8 cellular contexts compared by ENCODE assay signal in genomic region chr7:94003446-94004023, GRCh38. TPM values are rescaled to one million over a fixed set of nuclear protein-coding genes. Genes with fewer than 3 reads are reported as not detected.
DNase-seq lines count a peak whose midpoint lies in the region; ATAC-seq and TF ChIP-seq lines count a peak whose summit lies in the region.

No MANE protein-coding gene starts in this region.

- H3K27me3 ChIP-seq in CD4-positive, CD25-positive, alpha-beta regulatory T cell (ENCODE audit: control insufficient read depth, insufficient read depth, low read length): peaks cover 4% of the 10 kb centered on the region
- H3K27me3 ChIP-seq in SJSA1 (replicated peaks): peaks cover 6% of the 10 kb centered on the region; the same call in 1 of the 2 replicates

- no peak for TF ChIP-seq CTCF in epithelial cell of proximal tubule (conservative IDR thresholded peaks at IDR 0.05; ENCODE audit: low read depth, low read length)
- TF ChIP-seq CTCF in nephron (IDR thresholded peaks at IDR 0.05; ENCODE audit: unreplicated experiment in 3 of 3): no peak

- H3K9me3 ChIP-seq in CD4-positive, CD25-positive, alpha-beta regulatory T cell (ENCODE audit: control insufficient read depth in 2 of 2, low read length in 2 of 2): no peaks in the 10 kb centered on the region
- H3K9me3 ChIP-seq in SJSA1 (replicated peaks): no peaks in the 10 kb centered on the region

- peak overlapping the region; percentile 88 for H3K27ac ChIP-seq in CD4-positive, CD25-positive, alpha-beta regulatory T cell (ENCODE audit: insufficient read depth, low read length, poor library complexity, severe bottlenecking)
- peak overlapping the region; percentile 64 for H3K27ac ChIP-seq in SJSA1

- peaks cover 27 to 53% (median 36%) of the 10 kb centered on the region in 4 donors for H3K4me1 Mint-ChIP-seq in CD4-positive, CD25-positive, alpha-beta regulatory T cell
- H3K4me1 Mint-ChIP-seq in nephron: peaks cover 24% of the 10 kb centered on the region

- H3K27ac Mint-ChIP-seq in CD4-positive, CD25-positive, alpha-beta regulatory T cell: peak overlapping the region; percentile 99 to 100 (median 99)
- H3K27ac Mint-ChIP-seq in nephron: peak overlapping the region; percentile 98 to 99 (median 98)

- H3K36me3 ChIP-seq in CD4-positive, CD25-positive, alpha-beta regulatory T cell (ENCODE audit: control insufficient read depth, insufficient read depth, low read length): peaks cover 7% of the 10 kb centered on the region
- 0 out of 2 replicates have a peak, but pooled peaks cover 4% of the 10 kb centered on the region for H3K36me3 ChIP-seq in SJSA1

- H3K4me1 ChIP-seq in CD4-positive, CD25-positive, alpha-beta regulatory T cell (ENCODE audit: control insufficient read depth, insufficient read depth, low read length, poor library complexity, severe bottlenecking): peaks cover 12% of the 10 kb centered on the region
- H3K4me1 ChIP-seq in SJSA1 (replicated peaks): peaks cover 3% of the 10 kb centered on the region; the same call in 1 of the 2 replicates

- no peaks in the 10 kb centered on the region for H3K9me3 Mint-ChIP-seq in CD4-positive, CD25-positive, alpha-beta regulatory T cell
- no peaks in the 10 kb centered on the region for H3K9me3 Mint-ChIP-seq in nephron

- H3K36me3 Mint-ChIP-seq in CD4-positive, CD25-positive, alpha-beta regulatory T cell: peaks cover 5% of the 10 kb centered on the region
- peaks cover 7% of the 10 kb centered on the region for H3K36me3 Mint-ChIP-seq in nephron (ENCODE audit: low read depth)

- peaks cover 8% of the 10 kb centered on the region for H3K27me3 Mint-ChIP-seq in CD4-positive, CD25-positive, alpha-beta regulatory T cell
- H3K27me3 Mint-ChIP-seq in nephron (ENCODE audit: low read depth): no peaks in the 10 kb centered on the region

- H3K4me3 Mint-ChIP-seq in CD4-positive, CD25-positive, alpha-beta regulatory T cell: peak overlapping the region; percentile 95 to 99 (median 99)
- H3K4me3 Mint-ChIP-seq in nephron: peak overlapping the region; percentile 99

- peak; percentile 10 to 13 for ATAC-seq in CD4-positive, CD25-positive, alpha-beta regulatory T cell (ENCODE audit: low read depth in 2 of 2)
- ATAC-seq in GM19025 (IDR thresholded peaks at IDR 0.05; ENCODE audit: low read depth, unreplicated experiment) (peak; percentile 23), HG03135 (IDR thresholded peaks at IDR 0.05; ENCODE audit: unreplicated experiment) (peak; percentile 32)

- no peak for DNase-seq in CD4-positive, CD25-positive, alpha-beta regulatory T cell
- DNase-seq in SJSA1 (ENCODE audit: low read depth in 1 of 2, low spot score in 2 of 2) (peak in 1 of 2 experiments; percentile 11), epithelial cell of proximal tubule (ENCODE audit: low read depth) (no peak), T-helper 9 cell (no peak)
- DNase-seq in stimulated activated naive CD4-positive, alpha-beta T cell treated with Interleukin-2 at 50 U/mL for 16 hours (lab: John Stamatoyannopoulos, UW): no peak

- H3K4me3 ChIP-seq in CD4-positive, CD25-positive, alpha-beta regulatory T cell (ENCODE audit: low read depth, low read length): peak overlapping the region; percentile 98
- H3K4me3 ChIP-seq in SJSA1 (peak overlapping the region; percentile 74), epithelial cell of proximal tubule (ENCODE audit: low read depth, low read length) (peak overlapping the region; percentile 91)

RNA-seq across cellular contexts. Expression of gene BET1, which starts 0.6 kb away (rescaled TPM):
- 11.4 TPM for total RNA-seq in CD4-positive, CD25-positive, alpha-beta regulatory T cell
- polyA plus RNA-seq in CD4-positive, CD25-positive, alpha-beta regulatory T cell: 10 to 100 TPM; 14.5 to 23.4 (median 18.1) TPM
- total RNA-seq in SJSA1 (2014; rRNA removed; shearing (Covaris generic)): 33.8 and 44.1 TPM in 2 replicates
- total RNA-seq in epithelial cell of proximal tubule: 23.3 and 35.5 TPM in 2 replicates
